ENCODE assay signal across 13 cellular contexts in genomic region chr13:61136101-61136500, GRCh38.
"Had no signal": no experiment of that assay in that cellular context is flagged by ENCODE, and none has a peak within 500 bp of the region (broad histone marks: within the 10 kb centered on the region; RNA-seq: fewer than 3 reads in every experiment).

No MANE protein-coding gene starts in this region.

- H3K27ac ChIP-seq: adrenal gland, neutrophil, thoracic aorta had no signal

- H3K4me1 ChIP-seq: adrenal gland had no signal

- ATAC-seq: activated CD4-positive, CD25-positive, alpha-beta regulatory T cell treated with anti-CD3 and anti-CD28 coated beads, Interleukin-2, amount 50 U/mL, for 24 hours; naive thymus-derived CD4-positive, alpha-beta T cell had no signal

- H3K36me3 ChIP-seq: adrenal gland, neutrophil, thoracic aorta had no signal

- H3K9me3 ChIP-seq: adrenal gland, neutrophil, thoracic aorta had no signal

- DNase-seq: activated naive CD4-positive, alpha-beta T cell treated with anti-CD3 and anti-CD28 coated beads, Interleukin-2, amount 10 ng/mL, durations not matched to agents 7 days and 5 days; adrenal gland; cortex of kidney; effector memory CD4-positive, alpha-beta T cell; hippocampal formation; kidney glomerular epithelial cell; naive thymus-derived CD4-positive, alpha-beta T cell; stimulated activated CD4-positive, alpha-beta T cell treated with anti-CD3 and anti-CD28 coated beads, Interleukin-15, amount 100 ng/mL, for 24 hours; stimulated activated CD4-positive, alpha-beta T cell treated with anti-CD3 and anti-CD28 coated beads, Interleukin-4, amount 100 ng/mL, for 24 hours had no signal

- H3K27me3 ChIP-seq: adrenal gland, neutrophil had no signal

- H3K4me3 ChIP-seq: adrenal gland, lung, thoracic aorta had no signal
